In genomic region chr15:61519296-61519695, GRCh38 we compare ENCODE assay signal across 29 cellular contexts.
DNase-seq lines count a peak whose midpoint lies in the region; ATAC-seq, FAIRE-seq and TF ChIP-seq lines count a peak whose summit lies in the region.
"Had no signal": no experiment of that assay in that cellular context is flagged by ENCODE, and none has a peak within 500 bp of the region (broad histone marks: within the 10 kb centered on the region; RNA-seq: fewer than 3 reads in every experiment).

No MANE protein-coding gene starts in this region.

- POLR2A ChIA-PET in HepG2 (lab: Yijun Ruan, JAX): no interaction called here
- POLR2A ChIA-PET in H1 (lab: Charles Lee; ENCODE audit: partially characterized antibody): no interaction called here

- no peak overlapping the region for H3K56ac ChIP-seq in H1 (replicated peaks; ENCODE audit: insufficient read length, low read depth, low read length)

- 25% methylated on average over 1 of the region's 1 CpG for WGBS in right lobe of liver (ENCODE audit: insufficient coverage, low coverage, low lambda C conversion rate, missing lambda C conversion rate)
- WGBS in HepG2 (ENCODE audit: low lambda C conversion rate): 3% methylated on average over 1 of the region's 1 CpG
- 89% methylated on average over 1 of the region's 1 CpG; no CpG with 5 or more reads in 1 of the 2 experiments for WGBS in H1 (ENCODE audit: extremely low coverage in 1 of 2, insufficient coverage in 1 of 2, insufficient read length in 1 of 2, insufficient replicate concordance in 2 of 2, low coverage in 1 of 2, low lambda C conversion rate in 2 of 2, missing lambda C conversion rate in 1 of 2), 2 experiments

- H2BK15ac ChIP-seq in H1 (ENCODE audit: low read length): no peak overlapping the region

- no peak overlapping the region for H2BK20ac ChIP-seq in H1 (ENCODE audit: low read length)

- H3K79me2 ChIP-seq in HepG2 (ENCODE audit: insufficient read depth, low read length) (no peaks in the 10 kb centered on the region), H1 (ENCODE audit: control insufficient read depth in 1 of 2, insufficient read depth in 2 of 2, low read length in 2 of 2) (no peaks in the 10 kb centered on the region)

- intact Hi-C loops in right lobe of liver (cut with DNase I) (no loop called here), HepG2 (cut with micrococcal nuclease; ENCODE audit: unreplicated experiment) (no loop called here), lower lobe of right lung (cut with DNase I) (no loop called here)

- no peak overlapping the region for H2AK5ac ChIP-seq in H1 (ENCODE audit: low read depth, low read length)

- H3K4me1 ChIP-seq in right lobe of liver (no peaks in the 10 kb centered on the region), HepG2 (ENCODE audit: insufficient read depth, low read length) (no peaks in the 10 kb centered on the region), H1 (replicated peaks in 1 of 4; ENCODE audit: control insufficient read depth in 3 of 4, insufficient read depth in 4 of 4, low read length in 3 of 4) (peaks cover 0 to 3% (median 1%) of the 10 kb centered on the region in 4 experiments; a peak in 2 of 7 replicates), lower lobe of right lung (no peaks in the 10 kb centered on the region)
- H3K4me1 ChIP-seq: BE2C had no signal

- no peaks in the 10 kb centered on the region for H3K79me1 ChIP-seq in H1 (ENCODE audit: low read depth, low read length)

- H4K20me1 ChIP-seq in HepG2 (ENCODE audit: insufficient read depth, low read length) (no peaks in the 10 kb centered on the region), H1 (replicated peaks in 1 of 2; ENCODE audit: control insufficient read depth in 1 of 2, insufficient read depth in 2 of 2, low read length in 2 of 2) (no peaks in the 10 kb centered on the region)
- H4K20me1 ChIP-seq: BLaER1 had no signal

- BruUV-seq in HepG2 (replicated peaks; lab: Mats Ljungman, UMichigan): no TSS peak

- H4K8ac ChIP-seq in H1 (ENCODE audit: extremely low read depth, insufficient read depth, low read length): no peak overlapping the region

- TF ChIP-seq RAD21 in HepG2 (CRISPR knock-in tag; IDR thresholded peaks at IDR 0.05) (no peak), H1 (IDR thresholded peaks at IDR 0.05 in 1 of 2, conservative IDR thresholded peaks at IDR 0.05 in 1 of 2; ENCODE audit: low read depth in 2 of 2, low read length in 2 of 2) (no peak)

- TF ChIP-seq CTCF in right lobe of liver (IDR thresholded peaks at IDR 0.05) (no peak), HepG2 (CRISPR knock-in tag; IDR thresholded peaks at IDR 0.05) (no peak), H1 (IDR thresholded peaks at IDR 0.05; ENCODE audit: control extremely low read depth in 1 of 3, insufficient read depth in 1 of 3, low read depth in 1 of 3, low read length in 3 of 3) (no peak), lower lobe of right lung (IDR thresholded peaks at IDR 0.05) (no peak)

- no peak overlapping the region for H4K91ac ChIP-seq in H1 (replicated peaks; ENCODE audit: insufficient read length, low read length)

- no peaks in the 10 kb centered on the region for H3K23me2 ChIP-seq in H1 (ENCODE audit: low read depth, low read length)

- DNase-seq in right lobe of liver (no peak), HepG2 (ENCODE audit: low spot score) (no peak), H1 (ENCODE audit: low read depth in 1 of 2, low spot score in 2 of 2) (no peak), left lobe of liver (ENCODE audit: low spot score) (no peak), renal cortical epithelial cell (ENCODE audit: low read depth) (peak; percentile 25), lower lobe of right lung (no peak)
- DNase-seq: 8988T; ACHN; BE2C; C1 segment of cervical spinal cord; CD4-positive, alpha-beta memory T cell; CD4-positive, CD25-positive, alpha-beta regulatory T cell; CD8-positive, alpha-beta memory T cell; COR-L47; DMS 273 treated with DMSO at 0.1 percent for 48 hours; DMS153; DMS53; DMS79; DND-41; EL; GDM1 had no signal

- no peak overlapping the region for H3K23ac ChIP-seq in H1 (ENCODE audit: insufficient read length)

- H3K27ac ChIP-seq in right lobe of liver (no peak overlapping the region), HepG2 (ENCODE audit: extremely low read length, insufficient read depth, low read length) (no peak overlapping the region), H1 (ENCODE audit: low read depth, low read length) (no peak overlapping the region), lower lobe of right lung (no peak overlapping the region)
- H3K27ac ChIP-seq: BLaER1 had no signal

- TF ChIP-seq POLR2A in right lobe of liver (IDR thresholded peaks at IDR 0.05) (no peak), HepG2 (IDR thresholded peaks at IDR 0.05; ENCODE audit: insufficient read depth in 1 of 2, low read depth in 2 of 2, low read length in 2 of 2) (no peak), H1 (IDR thresholded peaks at IDR 0.05; ENCODE audit: control extremely low read depth in 1 of 2, low read depth in 2 of 2, low read length in 2 of 2) (no peak)

- H2BK5ac ChIP-seq in H1 (ENCODE audit: low read depth, low read length): no peak overlapping the region

- H3K4me2 ChIP-seq in HepG2 (ENCODE audit: low read depth, low read length): no peak overlapping the region
- H3K4me2 ChIP-seq in H1 (ENCODE audit: insufficient read depth in 1 of 2, low read depth in 2 of 2, low read length in 2 of 2): no peak overlapping the region
- H3K4me2 ChIP-seq: BLaER1 had no signal

- no peak overlapping the region for H2AFZ ChIP-seq in HepG2 (ENCODE audit: low read length)
- peak overlapping the region; percentile 87 for H2AFZ ChIP-seq in H1 (ENCODE audit: low read length)

- ATAC-seq in right lobe of liver: peak in 3 of 4 donors; percentile 24 to 73 (median 53)
- ATAC-seq in HepG2: no peak
- peak; percentile 47 for ATAC-seq in left lobe of liver
- no peak for ATAC-seq in GM18520 (IDR thresholded peaks at IDR 0.05; ENCODE audit: unreplicated experiment)
- ATAC-seq in lower lobe of right lung: no peak
- no peak for ATAC-seq in SK-N-SH treated with all-trans-retinoic acid at 6 μM for 48 hours
- ATAC-seq: GM12878 had no signal

- CTCF ChIA-PET in HepG2 (lab: Yijun Ruan, JAX; ENCODE audit: low intra/inter-chr PET ratio, low total read pairs) (no interaction called here), H1 (lab: Charles Lee; ENCODE audit: partially characterized antibody) (interaction anchor here (1.2 kb wide), 1 partner anchor 101 kb away, joined by 3 read pairs; no protein-coding TSS in a partner anchor)

- in situ Hi-C loops in HepG2 (cut with HindIII; ENCODE audit: extremely low pct_ligation_motif_present, low pct_unique_long_range_greater_than_20kb): no loop called here

- H3K14ac ChIP-seq in H1 (ENCODE audit: insufficient read length): no peak overlapping the region

- FAIRE-seq in HepG2 (lab: Jason Lieb, UNC) (no peak), H1 (lab: Jason Lieb, UNC) (no peak)
- FAIRE-seq: A204.1, GM12878, GM12892, GM18507, GM19239 had no signal

- TF ChIP-seq EP300 in HepG2 (IDR thresholded peaks at IDR 0.05; ENCODE audit: low read depth in 2 of 2, low read length in 2 of 2) (no peak), HepG2 (CRISPR knock-in tag; IDR thresholded peaks at IDR 0.05; ENCODE audit: borderline replicate concordance) (no peak), H1 (IDR thresholded peaks at IDR 0.05; ENCODE audit: borderline replicate concordance in 1 of 2, low read depth in 2 of 2, low read length in 2 of 2) (no peak)

- H3K9me3 ChIP-seq in right lobe of liver (no peaks in the 10 kb centered on the region), HepG2 (ENCODE audit: low read length) (no peaks in the 10 kb centered on the region), H1 (ENCODE audit: insufficient read depth in 2 of 2, low read depth in 1 of 2, low read length in 1 of 2) (no peaks in the 10 kb centered on the region), lower lobe of right lung (no peaks in the 10 kb centered on the region)
- H3K9me3 ChIP-seq: BE2C had no signal

- no peak overlapping the region for H2BK12ac ChIP-seq in H1 (ENCODE audit: low read depth, low read length)

- no peaks in the 10 kb centered on the region for H3K36me3 ChIP-seq in right lobe of liver
- no peaks in the 10 kb centered on the region for H3K36me3 ChIP-seq in HepG2 (replicated peaks in 1 of 2; ENCODE audit: control insufficient read depth in 1 of 2, insufficient read depth in 2 of 2, low read length in 2 of 2)
- no peaks in the 10 kb centered on the region for H3K36me3 ChIP-seq in H1 (ENCODE audit: control insufficient read depth in 2 of 4, insufficient read depth in 4 of 4, low read length in 3 of 4)
- H3K36me3 ChIP-seq in lower lobe of right lung: no peaks in the 10 kb centered on the region
- H3K36me3 ChIP-seq: BE2C, BLaER1 had no signal

- H2BK120ac ChIP-seq in H1 (replicated peaks; ENCODE audit: low read depth, low read length): no peak overlapping the region

- no peak overlapping the region for H3K4ac ChIP-seq in H1 (replicated peaks; ENCODE audit: insufficient read length, low read depth, low read length)

- no peak overlapping the region for H3K18ac ChIP-seq in H1 (ENCODE audit: extremely low read depth, low read length)

- H3K27me3 ChIP-seq in right lobe of liver (no peaks in the 10 kb centered on the region), HepG2 (ENCODE audit: control insufficient read depth in 1 of 2, insufficient read depth in 2 of 2, low read length in 2 of 2) (0 out of 5 replicates have a peak, but pooled peaks cover 0 to 2% of the 10 kb centered on the region in 2 experiments), H1 (replicated peaks in 1 of 4; ENCODE audit: control insufficient read depth in 3 of 4, extremely low read depth in 1 of 4, insufficient read depth in 3 of 4, low read length in 3 of 4) (no peaks in the 10 kb centered on the region; a peak in 1 of 7 replicates), lower lobe of right lung (ENCODE audit: low read depth) (no peaks in the 10 kb centered on the region)
- H3K27me3 ChIP-seq: BE2C, BLaER1 had no signal

- H3K4me3 ChIP-seq in right lobe of liver (no peak overlapping the region), HepG2 (replicated peaks in 1 of 3; ENCODE audit: insufficient read depth in 1 of 3, low read depth in 2 of 3, low read length in 3 of 3) (no peak overlapping the region), H1 (ENCODE audit: extremely low read depth in 1 of 4, insufficient read depth in 2 of 4, low read depth in 3 of 4, low read length in 4 of 4) (no peak overlapping the region), lower lobe of right lung (no peak overlapping the region)
- H3K4me3 ChIP-seq: BLaER1, GM12878 had no signal

- no peak overlapping the region for H4K5ac ChIP-seq in H1 (ENCODE audit: insufficient read length, low read depth, low read length)

- H3K9ac ChIP-seq in HepG2 (ENCODE audit: insufficient read depth, low read depth, low read length) (no peak overlapping the region), H1 (replicated peaks in 1 of 4; ENCODE audit: extremely low read depth in 1 of 4, low read depth in 3 of 4, low read length in 3 of 4) (no peak overlapping the region)
- H3K9ac ChIP-seq: BLaER1 had no signal

TF ChIP-seq in H1, 55 proteins besides CTCF, POLR2A, EP300 and RAD21 (continues in another document):
- TF ChIP-seq SP4 (IDR thresholded peaks at IDR 0.05; ENCODE audit: low read length): no peak
- no peak for TF ChIP-seq CBX5 (IDR thresholded peaks at IDR 0.05; ENCODE audit: low read depth, low read length)

Comparison
In these comparisons a context has a peak if more than half of its experiments do, and no peak if none do; other contexts are left out.
1. ATAC-seq: peak in right lobe of liver (3 of 4) and left lobe of liver (single experiment); none in HepG2 (single experiment), GM18520 (single experiment), lower lobe of right lung (0 of 2) and SK-N-SH treated with all-trans-retinoic acid at 6 μM for 48 hours (single experiment).